ENCODE assay signal across 14 cellular contexts in the genomic region with DNA sequence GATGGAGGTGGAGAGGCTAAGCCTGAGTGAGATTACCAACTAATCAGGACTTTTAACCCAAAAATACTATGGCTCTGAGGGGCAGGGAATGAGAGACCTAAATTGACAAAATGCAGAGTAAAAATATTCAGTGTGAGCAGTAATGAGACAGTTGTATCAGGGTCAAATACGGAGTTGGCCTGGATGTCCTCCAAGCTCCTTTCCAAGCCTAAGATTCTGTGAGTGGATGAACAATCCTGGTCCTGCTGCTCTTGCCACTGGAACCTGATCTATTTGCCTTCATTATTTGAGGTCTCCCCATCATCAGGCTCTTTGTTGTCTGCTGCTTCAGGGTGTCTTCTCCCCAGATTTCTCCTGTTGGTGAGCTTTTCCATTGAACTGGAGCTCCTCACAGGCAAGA. TPM values are rescaled to one million over a fixed set of nuclear protein-coding genes. Genes with fewer than 3 reads are reported as not detected.
DNase-seq lines count a peak whose midpoint lies in the region; ATAC-seq, FAIRE-seq and TF ChIP-seq lines count a peak whose summit lies in the region.
"Had no signal": no experiment of that assay in that cellular context is flagged by ENCODE, and none has a peak within 500 bp of the region (broad histone marks: within the 10 kb centered on the region; RNA-seq: fewer than 3 reads in every experiment).

No MANE protein-coding gene starts in this region.

- H3K4me1 ChIP-seq in mesenchymal stem cell (ENCODE audit: control insufficient read depth, insufficient read depth, low read depth, low read length) (peaks cover 10% of the 10 kb centered on the region), SJCRH30 (peaks cover 24% of the 10 kb centered on the region)
- H3K4me1 ChIP-seq: body of pancreas had no signal

- 67% methylated on average over 1 of the region's 1 CpG for WGBS in mesenchymal stem cell

- peak; percentile 42 for FAIRE-seq in GM18507 (lab: Jason Lieb, UNC)
- FAIRE-seq: frontal cortex, small intestine had no signal

- H4K91ac ChIP-seq in mesenchymal stem cell (ENCODE audit: low read length) = no peak overlapping the region

- H3K18ac ChIP-seq in mesenchymal stem cell (ENCODE audit: low read depth in 1 of 2, low read length in 2 of 2) = no peak overlapping the region

- peak overlapping the region in 1 of 2 experiments; percentile 38 for H3K4ac ChIP-seq in mesenchymal stem cell (ENCODE audit: low read depth in 1 of 2, low read length in 2 of 2)

- H3K4me3 ChIP-seq in BJ (ENCODE audit: low read depth, low read length) (peak overlapping the region; percentile 48), astrocyte of the cerebellum (ENCODE audit: low read depth, low read length) (peak overlapping the region; percentile 41), mesenchymal stem cell (ENCODE audit: insufficient read depth in 1 of 2, low read depth in 1 of 2, low read length in 2 of 2) (peak overlapping the region in 1 of 2 experiments; percentile 84), SJCRH30 (no peak overlapping the region)
- H3K4me3 ChIP-seq: body of pancreas had no signal

- H3K27ac ChIP-seq in mesenchymal stem cell (ENCODE audit: low read length, poor library complexity, severe bottlenecking) (peak overlapping the region; percentile 12), SJCRH30 (no peak overlapping the region)
- H3K27ac ChIP-seq: body of pancreas had no signal

- ATAC-seq in HG03432 (IDR thresholded peaks at IDR 0.05; ENCODE audit: unreplicated experiment) = no peak
- ATAC-seq: body of pancreas had no signal

- peak overlapping the region; percentile 93 for H3K9ac ChIP-seq in mesenchymal stem cell (ENCODE audit: low read length)

- no peak for TF ChIP-seq CTCF in BJ (IDR thresholded peaks at IDR 0.05; ENCODE audit: insufficient read depth, low read depth, low read length)
- TF ChIP-seq CTCF in astrocyte of the cerebellum (IDR thresholded peaks at IDR 0.05; ENCODE audit: low read depth, low read length, missing control alignments) = no peak

- peaks cover 8% of the 10 kb centered on the region for H3K79me1 ChIP-seq in mesenchymal stem cell (replicated peaks; ENCODE audit: low read length, poor library complexity, severe bottlenecking)

- CTCF ChIA-PET in BJ (lab: Yijun Ruan, JAX) = interaction anchor here (0.8 to 2.2 kb wide), 4 partner anchors 12 to 101 kb away, joined by 3 to 7 read pairs (median 4); no protein-coding TSS in a partner anchor

- H2BK12ac ChIP-seq in mesenchymal stem cell (ENCODE audit: low read length in 2 of 2) = peak overlapping the region in 1 of 2 experiments; percentile 21

- no peak overlapping the region for H2AFZ ChIP-seq in mesenchymal stem cell (ENCODE audit: low read depth, low read length)

- no peak overlapping the region for H2AK5ac ChIP-seq in mesenchymal stem cell (ENCODE audit: low read length, severe bottlenecking)

- H2BK15ac ChIP-seq in mesenchymal stem cell (ENCODE audit: low read depth, poor library complexity, severe bottlenecking) = no peak overlapping the region

- H2BK5ac ChIP-seq in mesenchymal stem cell (ENCODE audit: low read depth, low read length, poor library complexity, severe bottlenecking) = no peak overlapping the region

- POLR2A ChIA-PET in BJ (lab: Charles Lee) = no interaction called here

- no peak overlapping the region for H4K8ac ChIP-seq in mesenchymal stem cell (ENCODE audit: low read length)

- no peak overlapping the region for H2BK120ac ChIP-seq in mesenchymal stem cell (ENCODE audit: low read depth, low read length)

- H3K4me2 ChIP-seq in mesenchymal stem cell (ENCODE audit: low read length, poor library complexity, severe bottlenecking) = no peak overlapping the region

- no peak overlapping the region for H3K23ac ChIP-seq in mesenchymal stem cell (ENCODE audit: low read length in 2 of 2)

- no peaks in the 10 kb centered on the region for H3K9me3 ChIP-seq in mesenchymal stem cell (ENCODE audit: control insufficient read depth, low read length)
- H3K9me3 ChIP-seq in SJCRH30 (replicated peaks) = no peaks in the 10 kb centered on the region
- H3K9me3 ChIP-seq: body of pancreas had no signal

- H3K14ac ChIP-seq in mesenchymal stem cell (ENCODE audit: low read length in 2 of 2) = no peak overlapping the region

- in situ Hi-C loops in astrocyte of the cerebellum (cut with HindIII; ENCODE audit: low sequenced_read_pairs) = no loop called here

- peaks cover 2% of the 10 kb centered on the region; the same call in 1 of the 2 replicates for H3K36me3 ChIP-seq in BJ (ENCODE audit: control insufficient read depth, insufficient read depth, low read length)
- peaks cover 0 to 3% of the 10 kb centered on the region in 2 experiments for H3K36me3 ChIP-seq in mesenchymal stem cell (ENCODE audit: control insufficient read depth in 1 of 2, insufficient read depth in 2 of 2, low read depth in 1 of 2, low read length in 2 of 2)
- no peaks in the 10 kb centered on the region for H3K36me3 ChIP-seq in SJCRH30

- H3K27me3 ChIP-seq in BJ (ENCODE audit: control insufficient read depth, insufficient read depth, low read length) (no peaks in the 10 kb centered on the region), mesenchymal stem cell (ENCODE audit: control insufficient read depth in 1 of 2, insufficient read depth in 1 of 2, low read length in 2 of 2) (no peaks in the 10 kb centered on the region), SJCRH30 (no peaks in the 10 kb centered on the region)
- H3K27me3 ChIP-seq: body of pancreas had no signal

- DNase-seq in BJ (ENCODE audit: low read depth) (no peak), GM18507 (ENCODE audit: extremely low spot score, insufficient read length, low read depth) (no peak), astrocyte of the cerebellum (ENCODE audit: low read depth) (no peak), mesenchymal stem cell (no peak), GM19238 (ENCODE audit: insufficient read length, low spot score) (no peak), SJCRH30 (no peak), COLO668 (lab: John Stamatoyannopoulos, UW; ENCODE audit: unreplicated experiment) (no peak)
- DNase-seq: activated CD4-positive, alpha-beta T cell treated with anti-CD3 and anti-CD28 coated beads, Interleukin-2, amount 50 U/mL, for 4 hours; body of pancreas; midbrain; NCI-H2029; small intestine had no signal

RNA-seq across cellular contexts. Expression of a gene that starts 1.1 kb away (rescaled TPM):
- 49.8 and 61.9 TPM in 2 replicates for polyA plus RNA-seq in BJ (2011; rRNA removed)
- 25.8 and 33.8 TPM in 2 replicates for polyA minus RNA-seq in BJ (2011; rRNA and poly(A)+ RNA removed)
- polyA plus RNA-seq in mesenchymal stem cell (2013, experiment 1 of 2) = 15.2 TPM
- 15.5 TPM for polyA plus RNA-seq in mesenchymal stem cell (2013, experiment 2 of 2)
- total RNA-seq in SJCRH30 (2014; rRNA removed; shearing (Covaris generic)) = 0.59 and 0.73 TPM in 2 replicates
